Comparison of ENCODE assay signal across 18 cellular contexts in genomic region chr5:84634256-84634655, GRCh38.
DNase-seq lines count a peak whose midpoint lies in the region; ATAC-seq, FAIRE-seq and TF ChIP-seq lines count a peak whose summit lies in the region.
"Had no signal": no experiment of that assay in that cellular context is flagged by ENCODE, and none has a peak within 500 bp of the region (broad histone marks: within the 10 kb centered on the region; RNA-seq: fewer than 3 reads in every experiment).

No MANE protein-coding gene starts in this region.

- TF ChIP-seq CTCF in astrocyte of the cerebellum (IDR thresholded peaks at IDR 0.05; ENCODE audit: low read depth, low read length, missing control alignments) (no peak), HepG2 (CRISPR knock-in tag; IDR thresholded peaks at IDR 0.05) (no peak)

- H3K27ac Mint-ChIP-seq in stimulated activated naive CD8-positive, alpha-beta T cell treated with anti-CD3 and anti-CD28 coated beads, Interleukin-15, amount 100 ng/mL, for 72 hours = no peak overlapping the region
- no peak overlapping the region for H3K27ac Mint-ChIP-seq in activated T-helper 2 cell treated with anti-CD3 and anti-CD28 coated beads, Interferon-gamma antibody, Interleukin-2, Interleukin-4, amounts not matched to agents 10 μg/mL and 5 μg/mL and 100 μg/mL, durations not matched to agents 14 hours and 24 hours and 36 hours
- H3K27ac Mint-ChIP-seq: CD14-positive monocyte; naive thymus-derived CD4-positive, alpha-beta T cell had no signal

- ATAC-seq in stimulated activated naive CD8-positive, alpha-beta T cell treated with anti-CD3 and anti-CD28 coated beads, Interleukin-15, amount 100 ng/mL, for 72 hours = peak; percentile 37
- ATAC-seq in stimulated activated naive CD8-positive, alpha-beta T cell treated with anti-CD3 and anti-CD28 coated beads, Interleukin-15, Interleukin-2, amounts not matched to agents 100 U/mL and 50 U/mL, for 24 hours = no peak
- ATAC-seq in HepG2 = peak; percentile 74
- no peak for ATAC-seq in GM18873 (IDR thresholded peaks at IDR 0.05; ENCODE audit: low FRiP score, unreplicated experiment)
- ATAC-seq in GM18861 (IDR thresholded peaks at IDR 0.05; ENCODE audit: unreplicated experiment) = no peak
- ATAC-seq: A549; naive thymus-derived CD4-positive, alpha-beta T cell had no signal

- BruUV-seq in HepG2 (replicated peaks; lab: Mats Ljungman, UMichigan) = no TSS peak

- no peaks in the 10 kb centered on the region for H3K4me1 ChIP-seq in HepG2 (ENCODE audit: insufficient read depth, low read length)
- H3K4me1 ChIP-seq: A549, prostate gland, transverse colon had no signal

- no peak for TF ChIP-seq EP300 in HepG2 (IDR thresholded peaks at IDR 0.05; ENCODE audit: low read depth in 2 of 2, low read length in 2 of 2)
- no peak for TF ChIP-seq EP300 in HepG2 (CRISPR knock-in tag; IDR thresholded peaks at IDR 0.05; ENCODE audit: borderline replicate concordance)

- no peaks in the 10 kb centered on the region for H3K36me3 Mint-ChIP-seq in activated T-helper 2 cell treated with anti-CD3 and anti-CD28 coated beads, Interferon-gamma antibody, Interleukin-2, Interleukin-4, amounts not matched to agents 10 μg/mL and 5 μg/mL and 100 μg/mL, durations not matched to agents 14 hours and 24 hours and 36 hours (ENCODE audit: low read depth)
- H3K36me3 Mint-ChIP-seq: CD14-positive monocyte; naive thymus-derived CD4-positive, alpha-beta T cell had no signal

- H4K20me1 ChIP-seq in HepG2 (ENCODE audit: insufficient read depth, low read length) = no peaks in the 10 kb centered on the region

- intact Hi-C loops in HepG2 (cut with micrococcal nuclease; ENCODE audit: unreplicated experiment) = no loop called here
- intact Hi-C loops in activated T-helper 2 cell treated with anti-CD3 and anti-CD28 coated beads, Interferon-gamma antibody, Interleukin-2, Interleukin-4, amounts not matched to agents 10 μg/mL and 5 μg/mL and 100 μg/mL, durations not matched to agents 14 hours and 24 hours and 36 hours (cut with micrococcal nuclease) = no loop called here

- H3K9me3 ChIP-seq in HepG2 (ENCODE audit: low read length) = no peaks in the 10 kb centered on the region
- H3K9me3 ChIP-seq: A549, prostate gland, transverse colon had no signal

- POLR2A ChIA-PET in HepG2 (lab: Yijun Ruan, JAX) = no interaction called here

- no peak overlapping the region for H3K27ac ChIP-seq in HepG2 (ENCODE audit: extremely low read length, insufficient read depth, low read length)
- H3K27ac ChIP-seq: A549, prostate gland, transverse colon had no signal

- H3K79me2 ChIP-seq in HepG2 (ENCODE audit: insufficient read depth, low read length) = no peaks in the 10 kb centered on the region

- in situ Hi-C loops in astrocyte of the cerebellum (cut with HindIII; ENCODE audit: low sequenced_read_pairs) (no loop called here), HepG2 (cut with HindIII; ENCODE audit: extremely low pct_ligation_motif_present, low pct_unique_long_range_greater_than_20kb) (no loop called here)

- no peak overlapping the region for H3K4me3 Mint-ChIP-seq in stimulated activated naive CD8-positive, alpha-beta T cell treated with anti-CD3 and anti-CD28 coated beads, Interleukin-15, amount 100 ng/mL, for 72 hours
- H3K4me3 Mint-ChIP-seq in activated T-helper 2 cell treated with anti-CD3 and anti-CD28 coated beads, Interferon-gamma antibody, Interleukin-2, Interleukin-4, amounts not matched to agents 10 μg/mL and 5 μg/mL and 100 μg/mL, durations not matched to agents 14 hours and 24 hours and 36 hours (ENCODE audit: low read depth) = no peak overlapping the region
- H3K4me3 Mint-ChIP-seq: CD14-positive monocyte; naive thymus-derived CD4-positive, alpha-beta T cell had no signal

- H3K4me3 ChIP-seq in astrocyte of the cerebellum (ENCODE audit: low read depth, low read length) (no peak overlapping the region), HepG2 (replicated peaks in 1 of 3; ENCODE audit: insufficient read depth in 1 of 3, low read depth in 2 of 3, low read length in 3 of 3) (no peak overlapping the region)
- H3K4me3 ChIP-seq: A549, prostate gland, transverse colon had no signal

- no peak overlapping the region for H3K4me2 ChIP-seq in HepG2 (ENCODE audit: low read depth, low read length)
- H3K4me2 ChIP-seq: A549 had no signal

- no peaks in the 10 kb centered on the region for H3K27me3 Mint-ChIP-seq in stimulated activated naive CD8-positive, alpha-beta T cell treated with anti-CD3 and anti-CD28 coated beads, Interleukin-15, amount 100 ng/mL, for 72 hours
- no peaks in the 10 kb centered on the region for H3K27me3 Mint-ChIP-seq in activated T-helper 2 cell treated with anti-CD3 and anti-CD28 coated beads, Interferon-gamma antibody, Interleukin-2, Interleukin-4, amounts not matched to agents 10 μg/mL and 5 μg/mL and 100 μg/mL, durations not matched to agents 14 hours and 24 hours and 36 hours (ENCODE audit: low read depth)
- H3K27me3 Mint-ChIP-seq: naive thymus-derived CD4-positive, alpha-beta T cell had no signal

- no peaks in the 10 kb centered on the region for H3K36me3 ChIP-seq in HepG2 (replicated peaks in 1 of 2; ENCODE audit: control insufficient read depth in 1 of 2, insufficient read depth in 2 of 2, low read length in 2 of 2)
- H3K36me3 ChIP-seq: prostate gland, transverse colon had no signal

- TF ChIP-seq POLR2A in HepG2 (IDR thresholded peaks at IDR 0.05; ENCODE audit: insufficient read depth in 1 of 2, low read depth in 2 of 2, low read length in 2 of 2) = no peak

- H3K9me3 Mint-ChIP-seq in stimulated activated naive CD8-positive, alpha-beta T cell treated with anti-CD3 and anti-CD28 coated beads, Interleukin-15, amount 100 ng/mL, for 72 hours = no peaks in the 10 kb centered on the region
- no peaks in the 10 kb centered on the region for H3K9me3 Mint-ChIP-seq in activated T-helper 2 cell treated with anti-CD3 and anti-CD28 coated beads, Interferon-gamma antibody, Interleukin-2, Interleukin-4, amounts not matched to agents 10 μg/mL and 5 μg/mL and 100 μg/mL, durations not matched to agents 14 hours and 24 hours and 36 hours

- no peak for TF ChIP-seq RAD21 in HepG2 (CRISPR knock-in tag; IDR thresholded peaks at IDR 0.05)

- FAIRE-seq in HepG2 (lab: Jason Lieb, UNC) = no peak
- FAIRE-seq: A549 had no signal

- WGBS in HepG2 (ENCODE audit: low lambda C conversion rate) = 9% methylated on average over 8 of the region's 11 CpGs

- H3K27me3 ChIP-seq in HepG2 (ENCODE audit: control insufficient read depth in 1 of 2, insufficient read depth in 2 of 2, low read length in 2 of 2) = peaks cover 0 to 1% of the 10 kb centered on the region in 2 experiments; a peak in 1 of 5 replicates
- H3K27me3 ChIP-seq: transverse colon had no signal

- CTCF ChIA-PET in HepG2 (lab: Yijun Ruan, JAX; ENCODE audit: low intra/inter-chr PET ratio, low total read pairs) = no interaction called here

- no peak overlapping the region for H3K9ac ChIP-seq in HepG2 (ENCODE audit: insufficient read depth, low read depth, low read length)

- no peak for DNase-seq in stimulated activated naive CD8-positive, alpha-beta T cell treated with anti-CD3 and anti-CD28 coated beads, Interleukin-15, amount 100 ng/mL, for 72 hours
- no peak for DNase-seq in stimulated activated naive CD8-positive, alpha-beta T cell treated with anti-CD3 and anti-CD28 coated beads, Interleukin-15, Interleukin-2, amounts not matched to agents 100 U/mL and 50 U/mL, for 24 hours
- DNase-seq in astrocyte of the cerebellum (ENCODE audit: low read depth) (peak; percentile 16), HepG2 (ENCODE audit: low spot score) (no peak), kidney tubule cell (ENCODE audit: low spot score) (no peak)
- no peak for DNase-seq in activated T-helper 2 cell treated with anti-CD3 and anti-CD28 coated beads, Interferon-gamma antibody, Interleukin-2, Interleukin-4, amounts not matched to agents 10 μg/mL and 5 μg/mL and 100 μg/mL, durations not matched to agents 14 hours and 24 hours and 36 hours (ENCODE audit: low spot score)
- DNase-seq: activated effector memory CD4-positive, alpha-beta T cell treated with Interleukin-2 at 50 U/mL for 16 hours; amygdala; GOT3; Kasumi-1; naive thymus-derived CD4-positive, alpha-beta T cell; NCI-H1417 treated with DMSO at 0.1 percent for 48 hours; transverse colon had no signal

- H2AFZ ChIP-seq in HepG2 (ENCODE audit: low read length) = no peak overlapping the region

- no peaks in the 10 kb centered on the region for H3K4me1 Mint-ChIP-seq in stimulated activated naive CD8-positive, alpha-beta T cell treated with anti-CD3 and anti-CD28 coated beads, Interleukin-15, amount 100 ng/mL, for 72 hours
- no peaks in the 10 kb centered on the region for H3K4me1 Mint-ChIP-seq in activated T-helper 2 cell treated with anti-CD3 and anti-CD28 coated beads, Interferon-gamma antibody, Interleukin-2, Interleukin-4, amounts not matched to agents 10 μg/mL and 5 μg/mL and 100 μg/mL, durations not matched to agents 14 hours and 24 hours and 36 hours (ENCODE audit: low read depth)
- H3K4me1 Mint-ChIP-seq: naive thymus-derived CD4-positive, alpha-beta T cell had no signal

TF ChIP-seq in HepG2, 621 proteins besides CTCF, POLR2A, EP300 and RAD21 (continues in another document):
- TF ChIP-seq, protein P1, sequence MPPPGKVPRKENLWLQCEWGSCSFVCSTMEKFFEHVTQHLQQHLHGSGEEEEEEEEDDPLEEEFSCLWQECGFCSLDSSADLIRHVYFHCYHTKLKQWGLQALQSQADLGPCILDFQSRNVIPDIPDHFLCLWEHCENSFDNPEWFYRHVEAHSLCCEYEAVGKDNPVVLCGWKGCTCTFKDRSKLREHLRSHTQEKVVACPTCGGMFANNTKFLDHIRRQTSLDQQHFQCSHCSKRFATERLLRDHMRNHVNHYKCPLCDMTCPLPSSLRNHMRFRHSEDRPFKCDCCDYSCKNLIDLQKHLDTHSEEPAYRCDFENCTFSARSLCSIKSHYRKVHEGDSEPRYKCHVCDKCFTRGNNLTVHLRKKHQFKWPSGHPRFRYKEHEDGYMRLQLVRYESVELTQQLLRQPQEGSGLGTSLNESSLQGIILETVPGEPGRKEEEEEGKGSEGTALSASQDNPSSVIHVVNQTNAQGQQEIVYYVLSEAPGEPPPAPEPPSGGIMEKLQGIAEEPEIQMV (CRISPR knock-in tag; IDR thresholded peaks at IDR 0.05; ENCODE audit: low read depth) = no peak
- no peak for TF ChIP-seq BRF2 (CRISPR knock-in tag; IDR thresholded peaks at IDR 0.05)
- TF ChIP-seq, protein P2, sequence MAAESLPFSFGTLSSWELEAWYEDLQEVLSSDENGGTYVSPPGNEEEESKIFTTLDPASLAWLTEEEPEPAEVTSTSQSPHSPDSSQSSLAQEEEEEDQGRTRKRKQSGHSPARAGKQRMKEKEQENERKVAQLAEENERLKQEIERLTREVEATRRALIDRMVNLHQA (CRISPR knock-in tag; IDR thresholded peaks at IDR 0.05) = no peak
- TF ChIP-seq ZNF10 (CRISPR knock-in tag; IDR thresholded peaks at IDR 0.05; ENCODE audit: borderline replicate concordance, low read depth) = no peak

Comparison
In these comparisons a context has a peak if more than half of its experiments do, and no peak if none do; other contexts are left out.
1. ATAC-seq: peak in stimulated activated naive CD8-positive, alpha-beta T cell treated with anti-CD3 and anti-CD28 coated beads, Interleukin-15, amount 100 ng/mL, for 72 hours (single experiment) and HepG2 (single experiment); none in stimulated activated naive CD8-positive, alpha-beta T cell treated with anti-CD3 and anti-CD28 coated beads, Interleukin-15, Interleukin-2, amounts not matched to agents 100 U/mL and 50 U/mL, for 24 hours (single experiment), GM18873 (single experiment) and GM18861 (single experiment).